Comparison of ENCODE assay signal across 18 cellular contexts in the genomic region with DNA sequence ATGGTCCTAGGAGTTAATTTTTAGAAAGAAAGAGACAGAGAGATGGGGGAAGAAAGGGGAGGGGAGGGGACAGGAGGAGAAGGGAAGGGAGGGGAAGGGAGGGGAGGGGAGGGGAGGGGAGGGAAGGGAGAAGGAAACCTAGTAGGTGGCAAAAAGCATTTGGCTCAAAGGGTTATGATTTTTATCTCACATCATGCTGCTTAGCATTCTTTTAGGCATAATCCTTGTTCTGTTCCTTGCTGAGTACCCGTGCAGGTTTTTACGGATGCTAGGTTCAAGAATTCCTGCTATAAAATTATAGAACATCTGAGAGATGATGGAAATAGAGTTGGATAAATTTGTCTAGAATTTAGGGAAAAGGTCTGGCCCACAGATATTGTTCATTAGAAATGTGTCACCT.
DNase-seq lines count a peak whose midpoint lies in the region; ATAC-seq and TF ChIP-seq lines count a peak whose summit lies in the region.
"Had no signal": no experiment of that assay in that cellular context is flagged by ENCODE, and none has a peak within 500 bp of the region (broad histone marks: within the 10 kb centered on the region; RNA-seq: fewer than 3 reads in every experiment).

No MANE protein-coding gene starts in this region.

- CTCF ChIA-PET in CD8-positive, alpha-beta T cell (lab: Charles Lee), result interaction anchor here (1.6 kb wide), 1 partner anchor 10 kb away, joined by 4 read pairs; no protein-coding TSS in a partner anchor
- CTCF ChIA-PET in activated CD4-positive, alpha-beta memory T cell treated with anti-CD3 and anti-CD28 coated beads for 36 hours (lab: Charles Lee), result no interaction called here

- peak overlapping the region; percentile 66 for H3K4me3 Mint-ChIP-seq in activated T-cell treated with anti-CD3 and anti-CD28 coated beads, Interleukin-2, amount 50 U/mL, for 4 hours
- peak overlapping the region; percentile 66 for H3K4me3 Mint-ChIP-seq in CD8-positive, alpha-beta T cell
- H3K4me3 Mint-ChIP-seq in activated CD4-positive, alpha-beta memory T cell treated with anti-CD3 and anti-CD28 coated beads for 36 hours, result peak overlapping the region; percentile 66
- peak overlapping the region; percentile 69 for H3K4me3 Mint-ChIP-seq in activated naive CD8-positive, alpha-beta T cell treated with anti-CD3 and anti-CD28 coated beads, Interleukin-2, amount 50 U/mL, for 24 hours

- intact Hi-C loops in CD8-positive, alpha-beta T cell (cut with DNase I, micrococcal nuclease), result loop anchor here in 1 of 2 experiments (5.0 kb wide), 1 partner anchor 170 kb away; no protein-coding TSS in a partner anchor
- intact Hi-C loops in activated CD4-positive, alpha-beta memory T cell treated with anti-CD3 and anti-CD28 coated beads for 36 hours (cut with micrococcal nuclease), result no loop called here

- no peak overlapping the region for H3K27ac Mint-ChIP-seq in CD8-positive, alpha-beta T cell
- peak overlapping the region; percentile 74 for H3K27ac Mint-ChIP-seq in activated CD4-positive, alpha-beta memory T cell treated with anti-CD3 and anti-CD28 coated beads for 36 hours
- peak overlapping the region; percentile 71 for H3K27ac Mint-ChIP-seq in activated naive CD8-positive, alpha-beta T cell treated with anti-CD3 and anti-CD28 coated beads, Interleukin-2, amount 50 U/mL, for 24 hours

- peaks cover 19% of the 10 kb centered on the region for H3K4me1 Mint-ChIP-seq in activated T-cell treated with anti-CD3 and anti-CD28 coated beads, Interleukin-2, amount 50 U/mL, for 4 hours (ENCODE audit: low read depth)
- H3K4me1 Mint-ChIP-seq in CD8-positive, alpha-beta T cell (ENCODE audit: low read depth), result peaks cover 2% of the 10 kb centered on the region
- H3K4me1 Mint-ChIP-seq in activated CD4-positive, alpha-beta memory T cell treated with anti-CD3 and anti-CD28 coated beads for 36 hours (ENCODE audit: low read depth), result peaks cover 12% of the 10 kb centered on the region
- H3K4me1 Mint-ChIP-seq in activated naive CD8-positive, alpha-beta T cell treated with anti-CD3 and anti-CD28 coated beads, Interleukin-2, amount 50 U/mL, for 24 hours, result peaks cover 9% of the 10 kb centered on the region

- no peak overlapping the region for H3K27ac ChIP-seq in CD8-positive, alpha-beta T cell (ENCODE audit: low read depth, low read length)
- H3K27ac ChIP-seq: HL-60, KMS-11 had no signal

- H3K36me3 ChIP-seq in CD8-positive, alpha-beta T cell (ENCODE audit: insufficient read depth, low read length), result no peaks in the 10 kb centered on the region
- H3K36me3 ChIP-seq: MG63 had no signal

- TF ChIP-seq CTCF in CD8-positive, alpha-beta T cell (IDR thresholded peaks at IDR 0.05), result no peak

- no peak overlapping the region for H3K4me3 ChIP-seq in CD8-positive, alpha-beta T cell (ENCODE audit: low read depth, low read length)
- H3K4me3 ChIP-seq: MG63 had no signal

- no peak for DNase-seq in activated T-cell treated with anti-CD3 and anti-CD28 coated beads, Interleukin-2, amount 50 U/mL, for 4 hours
- DNase-seq in activated T-cell treated with anti-CD3 and anti-CD28 coated beads for 4 hours (no peak), foreskin melanocyte (no peak), medulla oblongata (ENCODE audit: extremely low spot score) (no peak)
- no peak for DNase-seq in CD8-positive, alpha-beta T cell
- DNase-seq in activated CD4-positive, alpha-beta memory T cell treated with anti-CD3 and anti-CD28 coated beads for 36 hours, result no peak
- DNase-seq in activated naive CD8-positive, alpha-beta T cell treated with anti-CD3 and anti-CD28 coated beads, Interleukin-2, amount 50 U/mL, for 24 hours, result no peak
- DNase-seq: ACHN; MG63; NCI-H1092 treated with DMSO at 0.1 percent for 48 hours; NCI-H1694 treated with DMSO at 0.1 percent for 48 hours; NCI-H345; NCI-H69; NK-92 treated with Interleukin-12 subunit alpha and Interleukin-12 subunit beta, amount 100 ng/mL, for 24 hours; PC-3 had no signal

- H3K27me3 ChIP-seq in CD8-positive, alpha-beta T cell (ENCODE audit: insufficient read depth, low read length), result no peaks in the 10 kb centered on the region
- H3K27me3 ChIP-seq: MG63 had no signal

- no peaks in the 10 kb centered on the region for H3K9me3 Mint-ChIP-seq in activated T-cell treated with anti-CD3 and anti-CD28 coated beads, Interleukin-2, amount 50 U/mL, for 4 hours
- no peaks in the 10 kb centered on the region for H3K9me3 Mint-ChIP-seq in CD8-positive, alpha-beta T cell
- no peaks in the 10 kb centered on the region for H3K9me3 Mint-ChIP-seq in activated CD4-positive, alpha-beta memory T cell treated with anti-CD3 and anti-CD28 coated beads for 36 hours
- H3K9me3 Mint-ChIP-seq in activated naive CD8-positive, alpha-beta T cell treated with anti-CD3 and anti-CD28 coated beads, Interleukin-2, amount 50 U/mL, for 24 hours, result no peaks in the 10 kb centered on the region

- peaks cover 5% of the 10 kb centered on the region for H3K27me3 Mint-ChIP-seq in activated T-cell treated with anti-CD3 and anti-CD28 coated beads, Interleukin-2, amount 50 U/mL, for 4 hours (ENCODE audit: low read depth)
- no peaks in the 10 kb centered on the region for H3K27me3 Mint-ChIP-seq in CD8-positive, alpha-beta T cell (ENCODE audit: low read depth)
- no peaks in the 10 kb centered on the region for H3K27me3 Mint-ChIP-seq in activated CD4-positive, alpha-beta memory T cell treated with anti-CD3 and anti-CD28 coated beads for 36 hours
- no peaks in the 10 kb centered on the region for H3K27me3 Mint-ChIP-seq in activated naive CD8-positive, alpha-beta T cell treated with anti-CD3 and anti-CD28 coated beads, Interleukin-2, amount 50 U/mL, for 24 hours

- H3K4me1 ChIP-seq in CD8-positive, alpha-beta T cell (ENCODE audit: insufficient read depth, low read length), result no peaks in the 10 kb centered on the region

- ATAC-seq in activated T-cell treated with anti-CD3 and anti-CD28 coated beads, Interleukin-2, amount 50 U/mL, for 4 hours, result no peak
- no peak for ATAC-seq in CD8-positive, alpha-beta T cell
- ATAC-seq in activated naive CD8-positive, alpha-beta T cell treated with anti-CD3 and anti-CD28 coated beads, Interleukin-2, amount 50 U/mL, for 24 hours, result no peak
- ATAC-seq in HG03097 (IDR thresholded peaks at IDR 0.05; ENCODE audit: low FRiP score, unreplicated experiment), result no peak
- ATAC-seq: PC-3 had no signal

- POLR2A ChIA-PET in CD8-positive, alpha-beta T cell (lab: Charles Lee), result interaction anchor here (2.0 kb wide), 1 partner anchor 9 kb away, joined by 4 read pairs; no protein-coding TSS in a partner anchor
- POLR2A ChIA-PET in activated CD4-positive, alpha-beta memory T cell treated with anti-CD3 and anti-CD28 coated beads for 36 hours (lab: Charles Lee), result interaction anchor here (1.7 kb wide), 1 partner anchor 181 kb away, joined by 7 read pairs; no protein-coding TSS in a partner anchor

- no peaks in the 10 kb centered on the region for H3K36me3 Mint-ChIP-seq in activated T-cell treated with anti-CD3 and anti-CD28 coated beads, Interleukin-2, amount 50 U/mL, for 4 hours (ENCODE audit: insufficient read depth)
- H3K36me3 Mint-ChIP-seq in CD8-positive, alpha-beta T cell, result no peaks in the 10 kb centered on the region
- no peaks in the 10 kb centered on the region for H3K36me3 Mint-ChIP-seq in activated CD4-positive, alpha-beta memory T cell treated with anti-CD3 and anti-CD28 coated beads for 36 hours
- H3K36me3 Mint-ChIP-seq in activated naive CD8-positive, alpha-beta T cell treated with anti-CD3 and anti-CD28 coated beads, Interleukin-2, amount 50 U/mL, for 24 hours (ENCODE audit: low read depth), result no peaks in the 10 kb centered on the region

- H3K9me3 ChIP-seq in CD8-positive, alpha-beta T cell (ENCODE audit: low read length), result no peaks in the 10 kb centered on the region
- H3K9me3 ChIP-seq: MG63 had no signal
